ENCODE assay signal across 1 cellular context in the genomic region with DNA sequence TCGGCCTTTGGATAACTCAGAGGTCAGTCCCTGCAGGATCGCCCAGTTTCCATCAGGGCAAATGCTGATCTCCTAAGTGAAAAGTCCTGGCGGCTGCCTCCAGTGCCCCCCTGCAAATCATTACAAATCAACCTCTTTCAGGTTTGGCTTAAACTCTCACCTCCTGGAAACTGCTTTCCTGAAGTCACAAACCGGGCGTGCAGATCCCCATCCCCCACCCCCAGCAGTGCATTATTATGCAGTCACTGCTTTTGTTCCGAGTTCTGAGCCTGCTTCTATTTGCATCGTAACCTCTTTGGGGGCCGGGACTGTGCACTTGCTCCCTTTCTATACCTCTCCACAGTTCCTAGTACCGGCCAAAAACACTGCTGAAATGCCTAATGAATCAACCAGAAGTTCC.
A peak's percentile ranks its signal among the peaks of the same experiment; 100 is the strongest.
TF ChIP-seq lines count a peak whose summit lies in the region.

USP44 (minus strand) TSS at position 172 of the 400 bp plus-strand sequence. CDS start 17,220 bp downstream, outside the sequence.

TF ChIP-seq in WTC11, 78 proteins besides CTCF, POLR2A, EP300 and RAD21 (continued from another document):
- TF ChIP-seq, protein P1, sequence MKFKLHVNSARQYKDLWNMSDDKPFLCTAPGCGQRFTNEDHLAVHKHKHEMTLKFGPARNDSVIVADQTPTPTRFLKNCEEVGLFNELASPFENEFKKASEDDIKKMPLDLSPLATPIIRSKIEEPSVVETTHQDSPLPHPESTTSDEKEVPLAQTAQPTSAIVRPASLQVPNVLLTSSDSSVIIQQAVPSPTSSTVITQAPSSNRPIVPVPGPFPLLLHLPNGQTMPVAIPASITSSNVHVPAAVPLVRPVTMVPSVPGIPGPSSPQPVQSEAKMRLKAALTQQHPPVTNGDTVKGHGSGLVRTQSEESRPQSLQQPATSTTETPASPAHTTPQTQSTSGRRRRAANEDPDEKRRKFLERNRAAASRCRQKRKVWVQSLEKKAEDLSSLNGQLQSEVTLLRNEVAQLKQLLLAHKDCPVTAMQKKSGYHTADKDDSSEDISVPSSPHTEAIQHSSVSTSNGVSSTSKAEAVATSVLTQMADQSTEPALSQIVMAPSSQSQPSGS (CRISPR knock-in tag; IDR thresholded peaks at IDR 0.05; ENCODE audit: borderline replicate concordance, low read depth), result no peak
- TF ChIP-seq ZNF232 (CRISPR knock-in tag; IDR thresholded peaks at IDR 0.05) (0 out of 2 replicates have a peak, but pooled peaks have one; percentile 20), KAT7 (CRISPR knock-in tag; IDR thresholded peaks at IDR 0.05; ENCODE audit: borderline replicate concordance) (peak; percentile 50; the same call in 1 of the 2 replicates), CREM (CRISPR knock-in tag; IDR thresholded peaks at IDR 0.05) (peak; percentile 40; the same call in 1 of the 2 replicates), SP1 (CRISPR knock-in tag; conservative IDR thresholded peaks at IDR 0.05) (peak; percentile 56; the same call in 1 of the 2 replicates), NFYB (CRISPR knock-in tag; conservative IDR thresholded peaks at IDR 0.05; ENCODE audit: low read depth) (no peak), MXD4 (CRISPR knock-in tag; IDR thresholded peaks at IDR 0.05; ENCODE audit: borderline replicate concordance) (no peak), CBFB (CRISPR knock-in tag; IDR thresholded peaks at IDR 0.05; ENCODE audit: low read depth) (no peak), FOXP4 (CRISPR knock-in tag; IDR thresholded peaks at IDR 0.05) (peak; percentile 88; the same call in 1 of the 2 replicates), ARID4B (CRISPR knock-in tag; IDR thresholded peaks at IDR 0.05; ENCODE audit: borderline replicate concordance) (peak; percentile 34; the same call in 1 of the 2 replicates), TCF7 (CRISPR knock-in tag; IDR thresholded peaks at IDR 0.05; ENCODE audit: low read depth) (no peak), CREB1 (CRISPR knock-in tag; IDR thresholded peaks at IDR 0.05) (0 out of 2 replicates have a peak, but pooled peaks have one; percentile 28)
- TF ChIP-seq, protein P2, sequence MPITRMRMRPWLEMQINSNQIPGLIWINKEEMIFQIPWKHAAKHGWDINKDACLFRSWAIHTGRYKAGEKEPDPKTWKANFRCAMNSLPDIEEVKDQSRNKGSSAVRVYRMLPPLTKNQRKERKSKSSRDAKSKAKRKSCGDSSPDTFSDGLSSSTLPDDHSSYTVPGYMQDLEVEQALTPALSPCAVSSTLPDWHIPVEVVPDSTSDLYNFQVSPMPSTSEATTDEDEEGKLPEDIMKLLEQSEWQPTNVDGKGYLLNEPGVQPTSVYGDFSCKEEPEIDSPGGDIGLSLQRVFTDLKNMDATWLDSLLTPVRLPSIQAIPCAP (CRISPR knock-in tag; IDR thresholded peaks at IDR 0.05), result no peak
TF ChIP-seq in WTC11: peak in this region for 12.
